In genomic region chrX:153696100-153696499, GRCh38 we compare ENCODE assay signal across 25 cellular contexts. TPM values are rescaled to one million over a fixed set of nuclear protein-coding genes. Genes with fewer than 3 reads are reported as not detected.
"Had no signal": no experiment of that assay in that cellular context is flagged by ENCODE, and none has a peak within 500 bp of the region (broad histone marks: within the 10 kb centered on the region; RNA-seq: fewer than 3 reads in every experiment).

No MANE protein-coding gene starts in this region.

- H3K9ac ChIP-seq: KMS-11 had no signal

- H3K4me3 ChIP-seq: Peyer's patch, SJSA1, SK-N-MC had no signal

- H3K27me3 ChIP-seq: Peyer's patch, SJSA1 had no signal

- H3K4me2 ChIP-seq: KMS-11 had no signal

- H3K4me1 ChIP-seq: SJSA1 had no signal

- H3K27ac ChIP-seq: HL-60, KMS-11, SJSA1, SK-N-MC had no signal

- DNase-seq: Kasumi-1, MM.1S, NCI-H1092 treated with DMSO at 0.1 percent for 48 hours, NCI-H1436, NCI-H187, NCI-H2029, NCI-H2081 treated with DMSO at 0.1 percent for 48 hours, NCI-H2171, NCI-H226, NCI-H446, NCI-H510A, NCI-H524 treated with DMSO at 0.1 percent for 48 hours, NCI-H69, NCI-H774, Peyer's patch, Right ventricle myocardium superior, SIG-M5, T-cell had no signal

- H3K27ac Mint-ChIP-seq: T-cell had no signal

- H3K9me3 Mint-ChIP-seq: T-cell had no signal

- FAIRE-seq: HTR-8/SVneo had no signal

- H3K9me3 ChIP-seq: Peyer's patch, SJSA1 had no signal

- H3K36me3 ChIP-seq: SJSA1 had no signal

- ATAC-seq: T-cell had no signal

- H3K4me3 Mint-ChIP-seq: T-cell had no signal

RNA-seq across cellular contexts. Expression of gene PNCK, which starts 22.5 kb away (rescaled TPM):
- total RNA-seq: M059J, RPMI7951, SJSA1 had no signal

RNA-seq across cellular contexts. Expression of gene DUSP9, which starts 49.1 kb away (rescaled TPM):
- total RNA-seq: Peyer's patch, Right ventricle myocardium superior, RPMI7951 had no signal
